Comparison of ENCODE assay signal across 18 cellular contexts in genomic region chr5:135309391-135310327, GRCh38.
DNase-seq lines count a peak whose midpoint lies in the region; ATAC-seq and TF ChIP-seq lines count a peak whose summit lies in the region.
"Had no signal": no experiment of that assay in that cellular context is flagged by ENCODE, and none has a peak within 500 bp of the region (broad histone marks: within the 10 kb centered on the region; RNA-seq: fewer than 3 reads in every experiment).

No MANE protein-coding gene starts in this region.

- H3K4me1 Mint-ChIP-seq in Caco-2 (ENCODE audit: low read depth, unreplicated experiment): peaks cover 67% of the 10 kb centered on the region
- peaks cover 62% of the 10 kb centered on the region for H3K4me1 Mint-ChIP-seq in activated CD8-positive, alpha-beta memory T cell treated with anti-CD3 and anti-CD28 coated beads, Interleukin-2, amount 10 ng/mL, durations not matched to agents 7 days and 5 days
- H3K4me1 Mint-ChIP-seq: central memory CD8-positive, alpha-beta T cell had no signal

- peaks cover 66% of the 10 kb centered on the region for H3K4me1 ChIP-seq in Caco-2
- H3K4me1 ChIP-seq in lung (ENCODE audit: control insufficient read depth in 2 of 2, insufficient read depth in 2 of 2, low read length in 2 of 2): no peaks in the 10 kb centered on the region
- H3K4me1 ChIP-seq: heart right ventricle, stomach had no signal

- H3K27ac Mint-ChIP-seq in Caco-2 (ENCODE audit: unreplicated experiment): peak overlapping the region; percentile 97
- peak overlapping the region; percentile 67 for H3K27ac Mint-ChIP-seq in activated CD8-positive, alpha-beta memory T cell treated with anti-CD3 and anti-CD28 coated beads, Interleukin-2, amount 10 ng/mL, durations not matched to agents 7 days and 5 days
- H3K27ac Mint-ChIP-seq: CD8-positive, alpha-beta T cell had no signal

- BruUV-seq in Caco-2 (replicated peaks; lab: Mats Ljungman, UMichigan): no TSS peak

- no peaks in the 10 kb centered on the region for H3K9me3 Mint-ChIP-seq in Caco-2 (ENCODE audit: unreplicated experiment)
- H3K9me3 Mint-ChIP-seq in activated CD8-positive, alpha-beta memory T cell treated with anti-CD3 and anti-CD28 coated beads, Interleukin-2, amount 10 ng/mL, durations not matched to agents 7 days and 5 days (ENCODE audit: low read depth): no peaks in the 10 kb centered on the region
- H3K9me3 Mint-ChIP-seq: activated naive CD4-positive, alpha-beta T cell treated with anti-CD3 and anti-CD28 coated beads, Interleukin-2, amount 50 U/mL, for 72 hours; CD8-positive, alpha-beta T cell; central memory CD8-positive, alpha-beta T cell had no signal

- intact Hi-C loops in Caco-2 (cut with micrococcal nuclease; ENCODE audit: unreplicated experiment): loop anchor here (1.0 to 10.0 kb wide), 4 partner anchors 16 to 275 kb away; partner anchors contain the start of gene PITX1

- TF ChIP-seq CTCF in Caco-2 (IDR thresholded peaks at IDR 0.05; ENCODE audit: insufficient read depth in 1 of 2, low read depth in 1 of 2, low read length in 1 of 2, severe bottlenecking in 1 of 2, unreplicated experiment in 1 of 2) (no peak), lung (IDR thresholded peaks at IDR 0.05; ENCODE audit: control extremely low read depth, extremely low read depth) (no peak)

- peak; percentile 48 for ATAC-seq in activated CD8-positive, alpha-beta memory T cell treated with anti-CD3 and anti-CD28 coated beads, Interleukin-2, amount 10 ng/mL, durations not matched to agents 7 days and 5 days
- no peak for ATAC-seq in lung (ENCODE audit: insufficient read depth, low FRiP score)
- no peak for ATAC-seq in HG03108 (IDR thresholded peaks at IDR 0.05; ENCODE audit: unreplicated experiment)
- no peak for ATAC-seq in HG03439 (IDR thresholded peaks at IDR 0.05; ENCODE audit: unreplicated experiment)
- ATAC-seq: CD8-positive, alpha-beta T cell; heart right ventricle; left cardiac atrium; right cardiac atrium had no signal

- H3K4me3 Mint-ChIP-seq in Caco-2 (ENCODE audit: unreplicated experiment): peak overlapping the region; percentile 69
- H3K4me3 Mint-ChIP-seq in activated CD8-positive, alpha-beta memory T cell treated with anti-CD3 and anti-CD28 coated beads, Interleukin-2, amount 10 ng/mL, durations not matched to agents 7 days and 5 days: no peak overlapping the region
- H3K4me3 Mint-ChIP-seq: CD8-positive, alpha-beta T cell; central memory CD8-positive, alpha-beta T cell had no signal

- CTCF ChIA-PET in Caco-2 (lab: Charles Lee): interaction anchor here (0.5 to 1.1 kb wide), 3 partner anchors 119 to 128 kb away, joined by 3 to 4 read pairs (median 3); no protein-coding TSS in a partner anchor
- CTCF ChIA-PET in activated CD8-positive, alpha-beta memory T cell treated with anti-CD3 and anti-CD28 coated beads, Interleukin-2, amount 10 ng/mL, durations not matched to agents 7 days and 5 days (lab: Charles Lee): interaction anchor here (1.1 to 1.5 kb wide), 2 partner anchors 9 to 13 kb away, joined by 3 to 4 read pairs; no protein-coding TSS in a partner anchor

- POLR2A ChIA-PET in Caco-2 (lab: Charles Lee): no interaction called here

- DNase-seq in Caco-2 (no peak), lung (ENCODE audit: low spot score) (peak; percentile 18), occipital lobe (lab: John Stamatoyannopoulos, UW) (no peak)
- DNase-seq in activated CD8-positive, alpha-beta memory T cell treated with anti-CD3 and anti-CD28 coated beads, Interleukin-2, amount 10 ng/mL, durations not matched to agents 7 days and 5 days: peak; percentile 54
- DNase-seq in stimulated activated CD4-positive, alpha-beta T cell treated with anti-CD3 and anti-CD28 coated beads, Interleukin-1b, Interleukin-23, amount 100 ng/mL, for 48 hours: no peak
- DNase-seq: activated CD4-positive, alpha-beta T cell treated with anti-CD3 and anti-CD28 coated beads, Interleukin-2, amount 50 U/mL, for 48 hours; CD8-positive, alpha-beta T cell; heart right ventricle; left cardiac atrium; MM.1S; NCI-H2171; right cardiac atrium; stomach had no signal

- H3K27ac ChIP-seq in KOPT-K1 (ENCODE audit: low read depth, low read length, poor library complexity, severe bottlenecking) (peak overlapping the region; percentile 77), lung (ENCODE audit: low read depth in 1 of 2, low read length in 1 of 2) (no peak overlapping the region)
- H3K27ac ChIP-seq: heart right ventricle had no signal

- no peaks in the 10 kb centered on the region for H3K27me3 Mint-ChIP-seq in Caco-2 (ENCODE audit: insufficient read depth, unreplicated experiment)
- peaks cover 4% of the 10 kb centered on the region for H3K27me3 Mint-ChIP-seq in activated CD8-positive, alpha-beta memory T cell treated with anti-CD3 and anti-CD28 coated beads, Interleukin-2, amount 10 ng/mL, durations not matched to agents 7 days and 5 days

- H3K9me3 ChIP-seq in Caco-2 (no peaks in the 10 kb centered on the region), KOPT-K1 (ENCODE audit: insufficient read depth, low read length, poor library complexity, severe bottlenecking) (no peaks in the 10 kb centered on the region), lung (ENCODE audit: control insufficient read depth in 2 of 2, insufficient read depth in 1 of 2, low read length in 1 of 2) (peaks cover 0 to 2% of the 10 kb centered on the region in 2 donors)
- H3K9me3 ChIP-seq: heart right ventricle, stomach had no signal

- WGBS in lung, 2 donors: 73 to 75% methylated on average over 7 of the region's 7 CpGs

- no peaks in the 10 kb centered on the region; the same call in 1 of the 2 replicates for H3K36me3 ChIP-seq in Caco-2 (ENCODE audit: control insufficient read depth, insufficient read depth, low read length)
- no peaks in the 10 kb centered on the region for H3K36me3 ChIP-seq in KOPT-K1 (ENCODE audit: insufficient read depth, low read length)
- no peaks in the 10 kb centered on the region for H3K36me3 ChIP-seq in lung (ENCODE audit: control insufficient read depth in 2 of 2, insufficient read depth in 2 of 2, low read length in 2 of 2)
- H3K36me3 ChIP-seq: heart right ventricle, stomach had no signal

- no peaks in the 10 kb centered on the region for H3K27me3 ChIP-seq in Caco-2 (replicated peaks; ENCODE audit: control insufficient read depth, insufficient read depth, low read length)
- H3K27me3 ChIP-seq in lung (ENCODE audit: control insufficient read depth, insufficient read depth): no peaks in the 10 kb centered on the region
- H3K27me3 ChIP-seq: stomach had no signal

- H3K4me3 ChIP-seq in Caco-2 (ENCODE audit: low read depth, low read length) (no peak overlapping the region), lung (no peak overlapping the region)
- H3K4me3 ChIP-seq: heart right ventricle, stomach had no signal

- H3K36me3 Mint-ChIP-seq in Caco-2 (ENCODE audit: insufficient read depth, unreplicated experiment): peaks cover 5% of the 10 kb centered on the region
- H3K36me3 Mint-ChIP-seq in activated CD8-positive, alpha-beta memory T cell treated with anti-CD3 and anti-CD28 coated beads, Interleukin-2, amount 10 ng/mL, durations not matched to agents 7 days and 5 days: no peaks in the 10 kb centered on the region
- H3K36me3 Mint-ChIP-seq: activated naive CD4-positive, alpha-beta T cell treated with anti-CD3 and anti-CD28 coated beads, Interleukin-2, amount 50 U/mL, for 72 hours; CD8-positive, alpha-beta T cell had no signal

Comparison
In these comparisons a context has a peak if more than half of its experiments do, and no peak if none do; other contexts are left out.
1. DNase-seq: peak in activated CD8-positive, alpha-beta memory T cell treated with anti-CD3 and anti-CD28 coated beads, Interleukin-2, amount 10 ng/mL, durations not matched to agents 7 days and 5 days (single experiment) and lung (single experiment); none in Caco-2 (0 of 2), occipital lobe (single experiment) and stimulated activated CD4-positive, alpha-beta T cell treated with anti-CD3 and anti-CD28 coated beads, Interleukin-1b, Interleukin-23, amount 100 ng/mL, for 48 hours (single experiment).